ENCODE assay signal across 17 cellular contexts in genomic region chr1:158022554-158023278, GRCh38. TPM values are rescaled to one million over a fixed set of nuclear protein-coding genes. Genes with fewer than 3 reads are reported as not detected.
DNase-seq lines count a peak whose midpoint lies in the region; ATAC-seq, FAIRE-seq and TF ChIP-seq lines count a peak whose summit lies in the region.
"Had no signal": no experiment of that assay in that cellular context is flagged by ENCODE, and none has a peak within 500 bp of the region (broad histone marks: within the 10 kb centered on the region; RNA-seq: fewer than 3 reads in every experiment).

No MANE protein-coding gene starts in this region.

- peak; percentile 80 for ATAC-seq in sciatic nerve
- ATAC-seq in GM21390 (IDR thresholded peaks at IDR 0.05; ENCODE audit: unreplicated experiment), result no peak
- no peak for ATAC-seq in natural killer cell
- ATAC-seq in HG03196 (IDR thresholded peaks at IDR 0.05; ENCODE audit: unreplicated experiment), result no peak
- ATAC-seq: GM12878 had no signal

- peaks cover 9 to 12% of the 10 kb centered on the region in 2 donors for H3K27me3 Mint-ChIP-seq in natural killer cell (ENCODE audit: low read depth in 2 of 2)
- H3K27me3 Mint-ChIP-seq: activated naive CD8-positive, alpha-beta T cell treated with anti-CD3 and anti-CD28 coated beads for 36 hours had no signal

- H3K27ac Mint-ChIP-seq in natural killer cell, result no peak overlapping the region
- H3K27ac Mint-ChIP-seq: activated naive CD8-positive, alpha-beta T cell treated with anti-CD3 and anti-CD28 coated beads for 36 hours had no signal

- H3K4me1 ChIP-seq in breast epithelium, result peaks cover 22 to 36% of the 10 kb centered on the region in 2 donors
- peaks cover 55% of the 10 kb centered on the region for H3K4me1 ChIP-seq in keratinocyte (ENCODE audit: control insufficient read depth, extremely low read depth, insufficient read depth, low read length)

- peak overlapping the region; percentile 76 for H3K4me2 ChIP-seq in keratinocyte (ENCODE audit: control insufficient read depth, extremely low read depth, insufficient read depth, low read depth, low read length)

- no peak for TF ChIP-seq POLR2A in breast epithelium (IDR thresholded peaks at IDR 0.05)

- no peak for FAIRE-seq in keratinocyte (lab: Jason Lieb, UNC)
- FAIRE-seq: GM12878, GM19239, HTR-8/SVneo had no signal

- H3K9me1 ChIP-seq in keratinocyte (ENCODE audit: control insufficient read depth, extremely low read depth, insufficient read depth, low read length), result no peaks in the 10 kb centered on the region

- H3K79me2 ChIP-seq in keratinocyte (ENCODE audit: control insufficient read depth, insufficient read depth, low read length), result peaks cover 86% of the 10 kb centered on the region

- H2AFZ ChIP-seq in keratinocyte (ENCODE audit: control insufficient read depth, low read length), result no peak overlapping the region

- no peak overlapping the region for H3K4me3 Mint-ChIP-seq in natural killer cell
- H3K4me3 Mint-ChIP-seq: activated naive CD8-positive, alpha-beta T cell treated with anti-CD3 and anti-CD28 coated beads for 36 hours had no signal

- peak overlapping the region; percentile 11 for H3K27ac ChIP-seq in AG04450 (ENCODE audit: low read depth, low read length)
- peak overlapping the region; percentile 85 for H3K27ac ChIP-seq in breast epithelium
- H3K27ac ChIP-seq in keratinocyte (ENCODE audit: control insufficient read depth, insufficient read depth, low read length), result no peak overlapping the region

- no peak for TF ChIP-seq CTCF in AG04450 (IDR thresholded peaks at IDR 0.05; ENCODE audit: low read depth, low read length)
- TF ChIP-seq CTCF in breast epithelium (IDR thresholded peaks at IDR 0.05), result no peak
- TF ChIP-seq CTCF in keratinocyte (optimal IDR thresholded peaks at IDR 0.05 in 1 of 3, IDR thresholded peaks at IDR 0.05 in 1 of 3, conservative IDR thresholded peaks at IDR 0.05 in 1 of 3; ENCODE audit: extremely low read depth in 1 of 3, insufficient read depth in 2 of 3, low read length in 3 of 3), result no peak
- no peak for TF ChIP-seq CTCF in natural killer cell (IDR thresholded peaks at IDR 0.05)

- no peaks in the 10 kb centered on the region for H4K20me1 ChIP-seq in keratinocyte (ENCODE audit: control insufficient read depth, extremely low read depth, insufficient read depth, low read length)

- POLR2A ChIA-PET in AG04450 (lab: Yijun Ruan, JAX), result no interaction called here

- dilution Hi-C loops in keratinocyte (cut with MboI; ENCODE audit: extremely low pct_ligation_motif_present, low sequenced_read_pairs), result no loop called here

- H3K9me3 ChIP-seq in AG04450 (ENCODE audit: control insufficient read depth, insufficient read depth, low read length), result no peaks in the 10 kb centered on the region
- no peaks in the 10 kb centered on the region for H3K9me3 ChIP-seq in breast epithelium
- H3K9me3 ChIP-seq in keratinocyte (ENCODE audit: control insufficient read depth, low read depth, low read length), result no peaks in the 10 kb centered on the region

- H3K9ac ChIP-seq in keratinocyte (ENCODE audit: control insufficient read depth, extremely low read depth, insufficient read depth, low read length), result no peak overlapping the region

- CTCF ChIA-PET in AG04450 (lab: Charles Lee), result interaction anchor here (0.8 to 5.5 kb wide), 6 partner anchors 12 to 95 kb away, joined by 3 to 56 read pairs (median 6); partner anchors contain the start of gene KIRREL1

- no peak for DNase-seq in AG04450 (ENCODE audit: low read depth, low spot score)
- DNase-seq in breast epithelium (ENCODE audit: low spot score in 2 of 2), result peak in 1 of 2 donors; percentile 49
- no peak for DNase-seq in keratinocyte (ENCODE audit: low read depth, low spot score)
- DNase-seq in sciatic nerve (ENCODE audit: low spot score), result no peak
- no peak for DNase-seq in stimulated activated CD4-positive, alpha-beta T cell treated with anti-CD3 and anti-CD28 coated beads, Interleukin-12 subunit alpha, Interleukin-12 subunit beta, amount 100 ng/mL, for 4 hours
- no peak for DNase-seq in natural killer cell
- DNase-seq: activated naive CD8-positive, alpha-beta T cell treated with anti-CD3 and anti-CD28 coated beads for 36 hours; DMS153; dorsolateral prefrontal cortex; midbrain; NCI-H1092 treated with DMSO at 0.1 percent for 48 hours; NCI-H446 treated with DMSO at 0.1 percent for 48 hours had no signal

- H3K9me3 Mint-ChIP-seq in natural killer cell, result no peaks in the 10 kb centered on the region
- H3K9me3 Mint-ChIP-seq: activated naive CD8-positive, alpha-beta T cell treated with anti-CD3 and anti-CD28 coated beads for 36 hours had no signal

- H3K4me3 ChIP-seq in AG04450 (ENCODE audit: low read depth, low read length) (no peak overlapping the region), breast epithelium (peak overlapping the region in 1 of 3 donors; percentile 28), keratinocyte (ENCODE audit: control insufficient read depth in 2 of 3, extremely low read depth in 1 of 3, insufficient read depth in 2 of 3, low read depth in 1 of 3, low read length in 3 of 3) (peak overlapping the region in 1 of 3 experiments; percentile 15)
- H3K4me3 ChIP-seq: dorsolateral prefrontal cortex, GM12878 had no signal

- no peaks in the 10 kb centered on the region for H3K4me1 Mint-ChIP-seq in natural killer cell
- H3K4me1 Mint-ChIP-seq: activated naive CD8-positive, alpha-beta T cell treated with anti-CD3 and anti-CD28 coated beads for 36 hours had no signal

- no peaks in the 10 kb centered on the region for H3K36me3 Mint-ChIP-seq in natural killer cell
- H3K36me3 Mint-ChIP-seq: activated naive CD8-positive, alpha-beta T cell treated with anti-CD3 and anti-CD28 coated beads for 36 hours had no signal

- H3K36me3 ChIP-seq in breast epithelium, result no peaks in the 10 kb centered on the region
- H3K36me3 ChIP-seq in keratinocyte (ENCODE audit: control insufficient read depth in 2 of 2, extremely low read depth in 1 of 2, insufficient read depth in 2 of 2, low read length in 2 of 2), result peaks cover 4 to 20% of the 10 kb centered on the region in 2 experiments

- intact Hi-C loops in breast epithelium (cut with DNase I; ENCODE audit: low total_unique reads) (no loop called here), sciatic nerve (cut with DNase I) (no loop called here), natural killer cell (cut with micrococcal nuclease) (no loop called here)

- no peaks in the 10 kb centered on the region for H3K27me3 ChIP-seq in AG04450 (ENCODE audit: control insufficient read depth, insufficient read depth, low read length)
- H3K27me3 ChIP-seq in breast epithelium, result no peaks in the 10 kb centered on the region
- no peaks in the 10 kb centered on the region for H3K27me3 ChIP-seq in keratinocyte (ENCODE audit: control insufficient read depth, extremely low read depth, insufficient read depth, low read length)

RNA-seq across cellular contexts. Expression of gene KIRREL1, which starts 29.3 kb away (rescaled TPM):
- polyA plus RNA-seq in AG04450 (2011; rRNA removed), result 42.3 and 53.7 TPM in 2 replicates
- polyA minus RNA-seq in AG04450 (2011; rRNA and poly(A)+ RNA removed), result 96.0 and 123 TPM in 2 replicates
- 10 to 100 TPM; 26.1 to 55.5 (median 34.1) TPM for total RNA-seq in breast epithelium
- polyA plus RNA-seq in keratinocyte, result 18.3 to 29.8 TPM (median 19.7 TPM) in 3 replicates
- 2.7 TPM for polyA plus RNA-seq in keratinocyte (2011; ENCODE audit: low read depth)
- 11.1 and 14.7 TPM in 2 replicates for polyA plus RNA-seq in keratinocyte (2011; cell fraction: cytosol; rRNA removed)
- 65.2 and 75.4 TPM in 2 replicates for polyA plus RNA-seq in keratinocyte (2011; cell fraction: nucleus; rRNA removed)
- 11.5 and 45.7 TPM in 2 replicates for polyA plus RNA-seq in keratinocyte (2012; ENCODE audit: low replicate concordance)
- 47.6 to 153 TPM (median 54.8 TPM) in 3 replicates for polyA minus RNA-seq in keratinocyte
- 39.5 TPM for polyA minus RNA-seq in keratinocyte (2011; cell fraction: cytosol; rRNA and poly(A)+ RNA removed)
- 101 and 135 TPM in 2 replicates for polyA minus RNA-seq in keratinocyte (2011; cell fraction: nucleus; rRNA and poly(A)+ RNA removed)
- 67.8 TPM for total RNA-seq in sciatic nerve
- total RNA-seq in natural killer cell, result not detected
- polyA plus RNA-seq: GM12878 had no signal

Comparison
In these comparisons a context has a peak if more than half of its experiments do, and no peak if none do; other contexts are left out.
1. RNA of gene KIRREL1, which starts 29.3 kb away (total RNA-seq): 67.8 TPM in sciatic nerve (single experiment) and 26.1 to 55.5 TPM in breast epithelium; not detected in natural killer cell; every median in the first group is over 10 times any median in the second.